ENCODE assay signal across 8 cellular contexts in genomic region chr4:165464813-165465381, GRCh38.
DNase-seq lines count a peak whose midpoint lies in the region; ATAC-seq, FAIRE-seq and TF ChIP-seq lines count a peak whose summit lies in the region.

No MANE protein-coding gene starts in this region.

- intact Hi-C loops in HepG2 (cut with micrococcal nuclease; ENCODE audit: unreplicated experiment) (loop anchor here (1.0 kb wide), 3 partner anchors 109 to 334 kb away; no protein-coding TSS in a partner anchor), aorta (cut with DNase I) (loop anchor here (1.0 to 5.0 kb wide), 3 partner anchors 88 to 334 kb away; partner anchors contain the start of gene CPE (in 1 of the 2))

- TF ChIP-seq POLR2A in HepG2 (IDR thresholded peaks at IDR 0.05; ENCODE audit: insufficient read depth in 1 of 2, low read depth in 2 of 2, low read length in 2 of 2) = no peak

- DNase-seq in DMS153 treated with DMSO at 0.1 percent for 48 hours (lab: John Stamatoyannopoulos, UW; ENCODE audit: unreplicated experiment) (peak; percentile 68), GM19238 (ENCODE audit: insufficient read length, low spot score) (peak; percentile 5), NOMO-1 treated with dmso at 0.1 percent for 144 hours (lab: John Stamatoyannopoulos, UW; ENCODE audit: unreplicated experiment) (peak; percentile 14), HepG2 (ENCODE audit: low spot score) (peak; percentile 18), aorta (no peak), 8988T (no peak)
- peak; percentile 21 for DNase-seq in central memory CD4-positive, alpha-beta T cell

- no peak for FAIRE-seq in HepG2 (lab: Jason Lieb, UNC)

- no peaks in the 10 kb centered on the region for H3K79me2 ChIP-seq in HepG2 (ENCODE audit: insufficient read depth, low read length)

- H2AFZ ChIP-seq in HepG2 (ENCODE audit: low read length) = no peak overlapping the region

- H3K27ac ChIP-seq in HepG2 (ENCODE audit: extremely low read length, insufficient read depth, low read length) (no peak overlapping the region), aorta (ENCODE audit: low read depth in 1 of 2, low read length in 2 of 2) (no peak overlapping the region)

- H3K9ac ChIP-seq in HepG2 (ENCODE audit: insufficient read depth, low read depth, low read length) = no peak overlapping the region

- in situ Hi-C loops in HepG2 (cut with HindIII; ENCODE audit: extremely low pct_ligation_motif_present, low pct_unique_long_range_greater_than_20kb) = loop anchor here (5.0 kb wide), 2 partner anchors 108 to 333 kb away; no protein-coding TSS in a partner anchor

- peaks cover 8% of the 10 kb centered on the region for H3K9me3 ChIP-seq in HepG2 (ENCODE audit: low read length)
- H3K9me3 ChIP-seq in aorta (ENCODE audit: control insufficient read depth, low read length) = no peaks in the 10 kb centered on the region

- no peaks in the 10 kb centered on the region for H4K20me1 ChIP-seq in HepG2 (ENCODE audit: insufficient read depth, low read length)

- BruUV-seq in HepG2 (replicated peaks; lab: Mats Ljungman, UMichigan) = no TSS peak

- peak; percentile 64 for ATAC-seq in HG03378 (IDR thresholded peaks at IDR 0.05; ENCODE audit: unreplicated experiment)
- ATAC-seq in HepG2 = peak; percentile 79
- ATAC-seq in aorta (ENCODE audit: low FRiP score) = peak; percentile 77

- H3K36me3 ChIP-seq in HepG2 (replicated peaks in 1 of 2; ENCODE audit: control insufficient read depth in 1 of 2, insufficient read depth in 2 of 2, low read length in 2 of 2) (peaks cover 9 to 37% of the 10 kb centered on the region in 2 experiments), aorta (ENCODE audit: control insufficient read depth in 1 of 2, insufficient read depth in 2 of 2, low read length in 1 of 2) (peaks cover 2 to 6% of the 10 kb centered on the region in 2 donors)

- 42% methylated on average over 9 of the region's 9 CpGs for WGBS in HepG2 (ENCODE audit: low lambda C conversion rate)
- WGBS in aorta, 2 donors = 22 to 23% methylated on average over 9 of the region's 9 CpGs

- H3K4me1 ChIP-seq in HepG2 (ENCODE audit: insufficient read depth, low read length) (no peaks in the 10 kb centered on the region), aorta (ENCODE audit: control insufficient read depth in 1 of 2, insufficient read depth in 2 of 2, low read length in 2 of 2) (peaks cover 0 to 4% of the 10 kb centered on the region in 2 donors)

- TF ChIP-seq EP300 in HepG2 (IDR thresholded peaks at IDR 0.05; ENCODE audit: low read depth in 2 of 2, low read length in 2 of 2) (no peak), HepG2 (CRISPR knock-in tag; IDR thresholded peaks at IDR 0.05; ENCODE audit: borderline replicate concordance) (no peak)

- CTCF ChIA-PET in HepG2 (lab: Yijun Ruan, JAX; ENCODE audit: low intra/inter-chr PET ratio, low total read pairs) = interaction anchor here (0.9 to 2.4 kb wide), 4 partner anchors 86 to 333 kb away, joined by 3 to 28 read pairs (median 14); no protein-coding TSS in a partner anchor

- peak; percentile 71 for TF ChIP-seq CTCF in HepG2 (CRISPR knock-in tag; IDR thresholded peaks at IDR 0.05)

- no peak overlapping the region for H3K4me2 ChIP-seq in HepG2 (ENCODE audit: low read depth, low read length)

- TF ChIP-seq RAD21 in HepG2 (CRISPR knock-in tag; IDR thresholded peaks at IDR 0.05) = peak; percentile 68

- POLR2A ChIA-PET in HepG2 (lab: Yijun Ruan, JAX) = no interaction called here

- H3K4me3 ChIP-seq in HepG2 (replicated peaks in 1 of 3; ENCODE audit: insufficient read depth in 1 of 3, low read depth in 2 of 3, low read length in 3 of 3) (no peak overlapping the region), aorta (ENCODE audit: low read length in 2 of 2) (no peak overlapping the region)

- H3K27me3 ChIP-seq in HepG2 (ENCODE audit: control insufficient read depth in 1 of 2, insufficient read depth in 2 of 2, low read length in 2 of 2) (no peaks in the 10 kb centered on the region), aorta (ENCODE audit: control insufficient read depth in 1 of 2, insufficient read depth in 2 of 2, low read length in 1 of 2) (no peaks in the 10 kb centered on the region)

TF ChIP-seq in HepG2, 621 proteins besides CTCF, POLR2A, EP300 and RAD21:
- 0 out of 2 replicates have a peak, but pooled peaks have one; percentile 27 for TF ChIP-seq GATAD2A (CRISPR knock-in tag; IDR thresholded peaks at IDR 0.05)
- TF ChIP-seq MEF2D (CRISPR knock-in tag; IDR thresholded peaks at IDR 0.05) = no peak
- TF ChIP-seq STAG1 (CRISPR knock-in tag; IDR thresholded peaks at IDR 0.05) = peak; percentile 84
- peak; percentile 71 for TF ChIP-seq SMC3 (IDR thresholded peaks at IDR 0.05; ENCODE audit: low read length)

Comparison
In these comparisons a context has a peak if more than half of its experiments do, and no peak if none do; other contexts are left out.
1. DNase-seq: peak in DMS153 treated with DMSO at 0.1 percent for 48 hours (single experiment), GM19238 (single experiment), NOMO-1 treated with dmso at 0.1 percent for 144 hours (single experiment), central memory CD4-positive, alpha-beta T cell (single experiment) and HepG2 (single experiment); none in aorta (0 of 2) and 8988T (single experiment).
2. Peak in every context shown above with its lines, with median percentiles within 50 percentile points of each other: ATAC-seq.